In the genomic region with DNA sequence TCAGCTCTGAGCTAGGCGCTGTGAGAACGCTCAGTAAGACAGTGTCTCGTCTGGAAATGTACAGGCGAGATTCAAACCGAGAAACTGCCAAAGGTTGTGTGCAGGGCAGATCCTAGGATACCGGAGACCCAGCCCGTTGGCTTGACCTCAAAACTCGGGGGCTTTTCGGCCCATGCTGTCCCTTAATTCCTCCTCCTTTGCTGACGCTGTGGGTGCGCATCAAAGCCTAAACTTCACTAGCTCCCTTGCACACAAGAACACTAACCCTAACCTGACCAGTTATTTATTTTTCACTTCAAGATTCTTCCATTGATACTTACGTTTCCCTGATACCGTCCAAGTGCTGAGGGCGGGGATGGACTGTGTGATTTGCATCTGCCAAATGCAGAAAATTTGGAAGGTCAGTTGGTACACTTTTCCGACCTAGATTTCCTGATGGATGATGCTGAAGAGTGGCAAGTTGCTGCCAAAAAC, we compare ENCODE assay signal across 8 cellular contexts. TPM values are rescaled to one million over a fixed set of nuclear protein-coding genes. Genes with fewer than 3 reads are reported as not detected.
DNase-seq lines count a peak whose midpoint lies in the region; ATAC-seq, FAIRE-seq and TF ChIP-seq lines count a peak whose summit lies in the region.

No MANE protein-coding gene starts in this region.

- H3K4me3 ChIP-seq in lower leg skin (ENCODE audit: low read depth, poor library complexity, severe bottlenecking) (peak overlapping the region; percentile 81), urinary bladder (ENCODE audit: low read depth, low read length) (peak overlapping the region; percentile 95)

- ATAC-seq in Right ventricle myocardium inferior (peak; percentile 11), left cardiac atrium (no peak)

- no peak for TF ChIP-seq POLR2A in lower leg skin (IDR thresholded peaks at IDR 0.05)

- FAIRE-seq in RCC 7860 (lab: Jason Lieb, UNC) (no peak), HTR-8/SVneo (lab: Jason Lieb, UNC) (no peak)

- peak overlapping the region; percentile 92 to 98 (median 94) for H3K4me3 Mint-ChIP-seq in brain

- no peaks in the 10 kb centered on the region for H3K36me3 ChIP-seq in urinary bladder (ENCODE audit: insufficient read depth)

- H3K4me1 Mint-ChIP-seq in brain: peaks cover 58% of the 10 kb centered on the region

- peaks cover 4% of the 10 kb centered on the region for H3K27me3 Mint-ChIP-seq in brain

- peaks cover 0 to 3% (median 0%) of the 10 kb centered on the region in 5 experiments for H3K9me3 Mint-ChIP-seq in brain

- 0 to 1% methylated on average over 14 to 15 of the region's 15 CpGs for WGBS in lower leg skin, 2 donors
- WGBS in urinary bladder: 1% methylated on average over 15 of the region's 15 CpGs

- TF ChIP-seq CTCF in brain (conservative IDR thresholded peaks at IDR 0.05) (no peak), lower leg skin (IDR thresholded peaks at IDR 0.05) (no peak)

- no peaks in the 10 kb centered on the region for H3K4me1 ChIP-seq in urinary bladder (ENCODE audit: insufficient read depth)

- H3K36me3 Mint-ChIP-seq in brain: peaks cover 6% of the 10 kb centered on the region

- DNase-seq in Right ventricle myocardium inferior (ENCODE audit: missing footprints): no peak
- no peak for DNase-seq in left cardiac atrium
- DNase-seq in lower leg skin (ENCODE audit: low spot score in 2 of 2): no peak
- DNase-seq in RCC 7860 (ENCODE audit: low spot score): no peak
- no peak for DNase-seq in HTR-8/SVneo (ENCODE audit: insufficient read length, low spot score)
- DNase-seq in activated CD4-positive, alpha-beta T cell treated with anti-CD3 and anti-CD28 coated beads for 4 hours: no peak

- peak overlapping the region; percentile 98 to 100 (median 98) for H3K27ac Mint-ChIP-seq in brain

- H3K27ac ChIP-seq in urinary bladder (ENCODE audit: low read depth): peak overlapping the region; percentile 88

- intact Hi-C loops in Right ventricle myocardium inferior (cut with DNase I) (loop anchor here (5.0 to 10.0 kb wide), 2 partner anchors 68 to 260 kb away; partner anchors contain the start of gene GFPT1), left cardiac atrium (cut with DNase I) (loop anchor here (5.0 to 10.0 kb wide), 3 partner anchors 42 to 80 kb away; no protein-coding TSS in a partner anchor), lower leg skin (cut with DNase I; ENCODE audit: low total_unique reads) (no loop called here)

RNA-seq across cellular contexts. Expression of gene AAK1, which starts 1.0 kb away (rescaled TPM):
- total RNA-seq in Right ventricle myocardium inferior: 76.2 TPM
- total RNA-seq in left cardiac atrium: 10 to 100 TPM; 44.0 to 64.7 TPM
- polyA plus RNA-seq in brain (ENCODE audit: insufficient read depth, low read depth, low replicate concordance): 13.9 TPM
- total RNA-seq in lower leg skin: 10 to 100 TPM; 15.5 to 28.1 (median 24.4) TPM
- 51.5 TPM for total RNA-seq in urinary bladder
- 9.3 TPM for polyA plus RNA-seq in urinary bladder
